ENCODE assay signal across 3 cellular contexts in the genomic region with DNA sequence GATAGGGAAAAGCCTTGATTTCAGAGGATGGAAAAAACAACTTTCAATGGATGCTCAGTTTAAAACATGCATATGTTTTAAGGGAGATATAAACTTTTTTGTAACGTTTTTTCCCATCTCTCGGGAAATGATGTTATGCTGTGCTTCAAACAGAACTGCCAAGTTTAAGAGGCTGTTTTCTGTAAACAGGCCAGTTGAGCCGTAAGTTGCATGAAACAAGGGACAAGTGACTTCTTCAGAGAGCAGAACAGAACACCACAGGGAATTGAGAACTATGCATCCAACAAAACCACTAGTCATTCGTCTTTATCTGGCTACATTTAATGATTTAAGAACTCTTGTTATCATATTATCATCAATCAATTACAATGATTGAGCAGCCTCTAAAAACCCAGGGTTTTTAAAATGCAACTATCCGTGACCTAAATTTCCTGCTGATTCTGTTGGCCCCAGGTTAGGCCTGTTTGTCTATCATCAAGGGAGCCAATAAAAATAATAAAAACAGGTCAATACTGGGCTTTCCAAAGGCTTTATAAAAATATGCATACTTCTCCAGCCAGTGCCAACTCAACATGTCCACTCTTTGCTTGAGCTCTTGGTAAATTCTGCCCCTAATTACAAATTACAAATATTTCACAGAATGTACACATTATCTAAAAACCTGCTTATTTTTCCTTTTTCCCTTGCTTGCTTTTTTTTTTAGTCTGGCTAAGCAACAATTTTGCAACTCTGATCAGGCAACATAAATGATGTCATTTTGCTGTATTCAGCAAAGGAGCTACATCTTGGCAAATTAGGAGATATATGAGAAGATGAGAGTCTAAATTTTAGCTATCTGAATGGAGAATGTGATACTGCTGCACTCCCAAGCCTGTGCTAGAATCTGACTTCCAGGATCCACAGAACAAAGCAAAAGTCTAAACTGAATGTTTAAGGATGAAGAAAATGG.
A peak's percentile ranks its signal among the peaks of the same experiment; 100 is the strongest.
TF ChIP-seq lines count a peak whose summit lies in the region.

No MANE protein-coding gene starts in this region.

TF ChIP-seq in SK-N-SH treated with all-trans-retinoic acid at 6 μM for 48 hours, 23 proteins besides CTCF, POLR2A, EP300 and RAD21:
- TF ChIP-seq TCF4 (CRISPR knock-in tag; IDR thresholded peaks at IDR 0.05; ENCODE audit: borderline replicate concordance) (0 out of 2 replicates have a peak, but pooled peaks have one; percentile 2), PPARA (CRISPR knock-in tag; IDR thresholded peaks at IDR 0.05; ENCODE audit: borderline replicate concordance) (no peak)

TF ChIP-seq in SK-N-SH, 30 proteins besides CTCF, POLR2A, EP300 and RAD21:
- TF ChIP-seq, protein P1, sequence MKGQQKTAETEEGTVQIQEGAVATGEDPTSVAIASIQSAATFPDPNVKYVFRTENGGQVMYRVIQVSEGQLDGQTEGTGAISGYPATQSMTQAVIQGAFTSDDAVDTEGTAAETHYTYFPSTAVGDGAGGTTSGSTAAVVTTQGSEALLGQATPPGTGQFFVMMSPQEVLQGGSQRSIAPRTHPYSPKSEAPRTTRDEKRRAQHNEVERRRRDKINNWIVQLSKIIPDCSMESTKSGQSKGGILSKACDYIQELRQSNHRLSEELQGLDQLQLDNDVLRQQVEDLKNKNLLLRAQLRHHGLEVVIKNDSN (IDR thresholded peaks at IDR 0.05; ENCODE audit: borderline replicate concordance, low read depth) = no peak

TF ChIP-seq in K562, 482 proteins besides CTCF, POLR2A, EP300 and RAD21 (continued from another document):
- no peak for TF ChIP-seq NFE2 (IDR thresholded peaks at IDR 0.05; ENCODE audit: low read depth)
TF ChIP-seq in K562: peak in this region for 0.
